Comparison of ENCODE assay signal across 14 cellular contexts in the genomic region with DNA sequence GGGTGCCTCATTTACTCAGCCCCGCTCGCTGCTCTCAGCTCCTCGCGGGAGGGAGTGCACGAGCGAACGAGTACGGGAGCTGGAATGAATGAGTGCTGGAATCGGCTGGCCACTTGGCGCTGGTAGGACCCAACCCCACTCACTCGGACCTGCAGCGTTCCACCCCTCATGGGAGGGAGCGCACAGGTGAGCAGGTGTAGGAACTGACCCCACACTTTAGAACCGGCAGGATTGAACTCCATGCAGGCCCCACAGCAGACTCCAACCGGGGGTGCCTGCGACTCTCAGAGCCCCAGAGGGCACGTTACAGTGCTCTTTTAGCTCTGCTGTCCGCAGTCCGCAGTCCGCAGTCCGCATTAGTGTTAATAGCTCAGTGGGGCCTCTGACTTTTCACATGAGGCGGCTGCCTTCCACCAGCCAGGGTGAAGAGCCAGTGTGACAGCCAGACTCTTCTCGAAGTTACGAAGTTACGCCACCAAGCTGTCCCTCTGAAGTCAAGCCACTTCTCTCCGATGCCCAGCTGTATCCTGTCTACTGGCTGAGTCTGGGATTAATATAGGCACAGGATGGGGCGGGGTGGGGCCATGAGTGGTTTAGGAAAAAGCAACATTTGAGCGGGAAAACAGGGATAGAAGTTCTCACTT.
DNase-seq lines count a peak whose midpoint lies in the region; ATAC-seq and TF ChIP-seq lines count a peak whose summit lies in the region.
"Had no signal": no experiment of that assay in that cellular context is flagged by ENCODE, and none has a peak within 500 bp of the region (broad histone marks: within the 10 kb centered on the region; RNA-seq: fewer than 3 reads in every experiment).

No MANE protein-coding gene starts in this region.

- H3K4me1 ChIP-seq in GM23338 (ENCODE audit: insufficient read depth): peaks cover 12% of the 10 kb centered on the region
- H3K4me1 ChIP-seq in parathyroid adenoma: no peaks in the 10 kb centered on the region
- H3K4me1 ChIP-seq in Caco-2: no peaks in the 10 kb centered on the region
- H3K4me1 ChIP-seq in sigmoid colon: no peaks in the 10 kb centered on the region
- H3K4me1 ChIP-seq: vagina had no signal

- TF ChIP-seq CTCF in GM23338 (conservative IDR thresholded peaks at IDR 0.05; ENCODE audit: low read depth in 2 of 2) (no peak), parathyroid adenoma (IDR thresholded peaks at IDR 0.05) (no peak), Caco-2 (IDR thresholded peaks at IDR 0.05; ENCODE audit: insufficient read depth in 1 of 2, low read depth in 1 of 2, low read length in 1 of 2, severe bottlenecking in 1 of 2, unreplicated experiment in 1 of 2) (no peak), sigmoid colon (IDR thresholded peaks at IDR 0.05) (no peak)
- TF ChIP-seq CTCF in CD4-positive, alpha-beta T cell (IDR thresholded peaks at IDR 0.05): no peak

- H3K27me3 ChIP-seq in GM23338 (ENCODE audit: insufficient read depth): peaks cover 12% of the 10 kb centered on the region
- H3K27me3 ChIP-seq in parathyroid adenoma (ENCODE audit: control insufficient read depth, insufficient read depth, low read length): no peaks in the 10 kb centered on the region
- H3K27me3 ChIP-seq in CD4-positive, alpha-beta T cell (ENCODE audit: control insufficient read depth, insufficient read depth, low read length): peaks cover 6% of the 10 kb centered on the region
- no peaks in the 10 kb centered on the region for H3K27me3 ChIP-seq in Caco-2 (replicated peaks; ENCODE audit: control insufficient read depth, insufficient read depth, low read length)
- peaks cover 0 to 6% (median 0%) of the 10 kb centered on the region in 3 donors for H3K27me3 ChIP-seq in sigmoid colon
- H3K27me3 ChIP-seq: vagina had no signal

- CTCF ChIA-PET in CD4-positive, alpha-beta T cell (lab: Charles Lee): no interaction called here
- CTCF ChIA-PET in Caco-2 (lab: Charles Lee): no interaction called here

- H3K36me3 ChIP-seq in GM23338 (ENCODE audit: insufficient read depth) (no peaks in the 10 kb centered on the region), parathyroid adenoma (ENCODE audit: control insufficient read depth, insufficient read depth, low read length) (no peaks in the 10 kb centered on the region), Caco-2 (ENCODE audit: control insufficient read depth, insufficient read depth, low read length) (no peaks in the 10 kb centered on the region), sigmoid colon (no peaks in the 10 kb centered on the region)
- H3K36me3 ChIP-seq: vagina had no signal

- DNase-seq in GM23338 (ENCODE audit: low spot score) (peak; percentile 56), dermis blood vessel endothelial cell (peak; percentile 5), mucosa of gallbladder (ENCODE audit: low spot score) (no peak), Caco-2 (no peak), sigmoid colon (no peak)
- no peak for DNase-seq in CD4-positive, alpha-beta T cell
- DNase-seq: activated CD8-positive, alpha-beta memory T cell treated with anti-CD3 and anti-CD28 coated beads, Interleukin-2, amount 50 U/mL, for 48 hours; NCI-H1105 treated with DMSO at 0.1 percent for 48 hours; NCI-H526 treated with DMSO at 0.1 percent for 48 hours; SHP77 treated with DMSO at 0.1 percent for 48 hours; small intestine had no signal

- H3K4me2 ChIP-seq in GM23338 (peak overlapping the region; percentile 79), parathyroid adenoma (ENCODE audit: low read length) (no peak overlapping the region)

- H3K9me3 Mint-ChIP-seq in GM23338 (no peaks in the 10 kb centered on the region), Caco-2 (ENCODE audit: unreplicated experiment) (no peaks in the 10 kb centered on the region)
- no peaks in the 10 kb centered on the region for H3K9me3 Mint-ChIP-seq in CD4-positive, alpha-beta T cell

- POLR2A ChIA-PET in CD4-positive, alpha-beta T cell (lab: Charles Lee): no interaction called here
- POLR2A ChIA-PET in Caco-2 (lab: Charles Lee): no interaction called here

- H4K20me1 ChIP-seq in GM23338 (replicated peaks; ENCODE audit: insufficient read depth): no peaks in the 10 kb centered on the region

- H3K9me2 ChIP-seq in GM23338 (ENCODE audit: insufficient read depth): no peaks in the 10 kb centered on the region

- WGBS in sigmoid colon, 2 donors: 37 to 48% methylated on average over 28 of the region's 28 CpGs

- H3K27ac ChIP-seq in GM23338 (ENCODE audit: low read depth) (no peak overlapping the region), parathyroid adenoma (no peak overlapping the region), sigmoid colon (no peak overlapping the region)
- H3K27ac ChIP-seq in CD4-positive, alpha-beta T cell (ENCODE audit: low read depth, low read length): no peak overlapping the region
- H3K27ac ChIP-seq: vagina had no signal

- H3F3A ChIP-seq in GM23338 (replicated peaks; ENCODE audit: low read depth): no peaks in the 10 kb centered on the region

- peak overlapping the region; percentile 69 for H3K4me3 Mint-ChIP-seq in GM23338
- no peak overlapping the region for H3K4me3 Mint-ChIP-seq in CD4-positive, alpha-beta T cell
- H3K4me3 Mint-ChIP-seq in Caco-2 (ENCODE audit: unreplicated experiment): no peak overlapping the region

- intact Hi-C loops in CD4-positive, alpha-beta T cell (cut with DNase I, micrococcal nuclease): no loop called here
- intact Hi-C loops in Caco-2 (cut with micrococcal nuclease; ENCODE audit: unreplicated experiment): no loop called here
- intact Hi-C loops in sigmoid colon (cut with DNase I): no loop called here

- H3K79me2 ChIP-seq in GM23338 (replicated peaks; ENCODE audit: insufficient read depth) (no peaks in the 10 kb centered on the region), parathyroid adenoma (no peaks in the 10 kb centered on the region)

- TF ChIP-seq POLR2A in sigmoid colon (IDR thresholded peaks at IDR 0.05): no peak

- no TSS peak for BruUV-seq in Caco-2 (replicated peaks; lab: Mats Ljungman, UMichigan)

- H3K27me3 Mint-ChIP-seq in GM23338 (ENCODE audit: insufficient read depth, low read depth, poor library complexity) (no peaks in the 10 kb centered on the region), Caco-2 (ENCODE audit: insufficient read depth, unreplicated experiment) (peaks cover 3% of the 10 kb centered on the region)
- peaks cover 13% of the 10 kb centered on the region for H3K27me3 Mint-ChIP-seq in CD4-positive, alpha-beta T cell

- TF ChIP-seq EP300 in sigmoid colon (IDR thresholded peaks at IDR 0.05): no peak

- H3K9me3 ChIP-seq in iPS-18c (ENCODE audit: control insufficient read depth, insufficient read depth, low read length): no peaks in the 10 kb centered on the region
- H3K9me3 ChIP-seq in parathyroid adenoma (ENCODE audit: control insufficient read depth, low read length): no peaks in the 10 kb centered on the region
- no peaks in the 10 kb centered on the region for H3K9me3 ChIP-seq in CD4-positive, alpha-beta T cell (ENCODE audit: control insufficient read depth, low read length)
- no peaks in the 10 kb centered on the region for H3K9me3 ChIP-seq in Caco-2
- no peaks in the 10 kb centered on the region for H3K9me3 ChIP-seq in sigmoid colon
- H3K9me3 ChIP-seq: vagina had no signal

- H2AFZ ChIP-seq in GM23338 (peak overlapping the region; percentile 80), parathyroid adenoma (peak overlapping the region; percentile 43)

- H3K4me1 Mint-ChIP-seq in GM23338 (peaks cover 10% of the 10 kb centered on the region; the same call in 2 of the 3 replicates), Caco-2 (ENCODE audit: low read depth, unreplicated experiment) (no peaks in the 10 kb centered on the region)
- no peaks in the 10 kb centered on the region for H3K4me1 Mint-ChIP-seq in CD4-positive, alpha-beta T cell (ENCODE audit: low read depth)

- H3K36me3 Mint-ChIP-seq in GM23338 (ENCODE audit: low read depth): no peaks in the 10 kb centered on the region
- H3K36me3 Mint-ChIP-seq in CD4-positive, alpha-beta T cell (ENCODE audit: low read depth): no peaks in the 10 kb centered on the region
- H3K36me3 Mint-ChIP-seq in Caco-2 (ENCODE audit: insufficient read depth, unreplicated experiment): no peaks in the 10 kb centered on the region

- H3K4me3 ChIP-seq in GM23338 (peak overlapping the region; percentile 51), iPS-18c (ENCODE audit: insufficient read depth, low read depth, low read length) (peak overlapping the region; percentile 43; the same call in 1 of the 2 replicates), parathyroid adenoma (ENCODE audit: low read depth, low read length) (no peak overlapping the region), Caco-2 (ENCODE audit: low read depth, low read length) (no peak overlapping the region), sigmoid colon (no peak overlapping the region)
- H3K4me3 ChIP-seq: vagina had no signal

- no peak overlapping the region for H3K9ac ChIP-seq in parathyroid adenoma

- no peak overlapping the region for H3K27ac Mint-ChIP-seq in GM23338
- H3K27ac Mint-ChIP-seq in CD4-positive, alpha-beta T cell: no peak overlapping the region
- H3K27ac Mint-ChIP-seq in Caco-2 (ENCODE audit: unreplicated experiment): no peak overlapping the region

- peak; percentile 97 for ATAC-seq in GM23338
- no peak for ATAC-seq in CD4-positive, alpha-beta T cell (ENCODE audit: poor library complexity)

TF ChIP-seq in GM23338, 12 proteins besides CTCF, POLR2A, EP300 and RAD21 (continues in another document):
- no peak for TF ChIP-seq EZH2phosphoT487 (IDR thresholded peaks at IDR 0.05; ENCODE audit: unreplicated experiment)
- no peak for TF ChIP-seq EZH2 (IDR thresholded peaks at IDR 0.05; ENCODE audit: low read depth, unreplicated experiment)
- no peak for TF ChIP-seq ZNF331 (CRISPR knock-in tag; IDR thresholded peaks at IDR 0.05; ENCODE audit: low read depth)
- TF ChIP-seq JUNB (IDR thresholded peaks at IDR 0.05; ENCODE audit: unreplicated experiment): no peak
- TF ChIP-seq CREB1 (CRISPR knock-in tag; IDR thresholded peaks at IDR 0.05; ENCODE audit: low read depth): no peak
- TF ChIP-seq POLR2AphosphoS5 (IDR thresholded peaks at IDR 0.05; ENCODE audit: low read depth): no peak
- no peak for TF ChIP-seq NANOG (IDR thresholded peaks at IDR 0.05; ENCODE audit: borderline replicate concordance)

Comparison
In these comparisons a context has a peak if more than half of its experiments do, and no peak if none do; other contexts are left out.
1. DNase-seq: peak in GM23338 (single experiment) and dermis blood vessel endothelial cell (single experiment); none in CD4-positive, alpha-beta T cell (0 of 10), mucosa of gallbladder (single experiment), Caco-2 (0 of 2) and sigmoid colon (single experiment).
2. H3K4me3 ChIP-seq: peak in GM23338 (single experiment) and iPS-18c (single experiment); none in parathyroid adenoma (single experiment), Caco-2 (single experiment) and sigmoid colon (0 of 4).